Comparison of ENCODE assay signal across 20 cellular contexts in the genomic region with DNA sequence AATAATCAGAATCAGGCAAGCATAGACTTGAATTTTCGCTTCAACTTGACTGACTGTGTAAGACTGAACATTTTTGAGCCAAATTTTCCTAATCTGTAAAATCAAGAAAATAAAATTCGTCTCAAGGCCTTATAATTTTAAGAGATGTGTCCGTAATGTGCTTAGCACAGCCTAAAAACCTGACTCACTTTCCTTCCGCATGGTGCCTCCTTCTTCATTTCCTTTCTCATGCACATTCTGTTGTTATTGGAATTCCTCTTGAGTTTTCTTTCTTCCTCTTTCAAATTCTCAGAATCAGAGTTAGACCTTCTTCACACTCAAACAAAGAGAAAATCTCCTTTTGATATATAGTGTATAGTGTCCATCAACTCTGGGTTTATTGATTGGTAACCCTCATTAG.
"Had no signal": no experiment of that assay in that cellular context is flagged by ENCODE, and none has a peak within 500 bp of the region (broad histone marks: within the 10 kb centered on the region; RNA-seq: fewer than 3 reads in every experiment).

No MANE protein-coding gene starts in this region.

- H3K4me3 Mint-ChIP-seq: naive thymus-derived CD4-positive, alpha-beta T cell; stimulated activated naive B cell treated with anti-CD40 and anti-IgM and Interleukin-4, amounts not matched to agents 10 μg/mL and 1 μg/mL and 100 μg/mL, for 72 hours had no signal

- H3K27me3 ChIP-seq: colonic mucosa, esophagus squamous epithelium, hepatocyte, right atrium auricular region, sigmoid colon, stomach had no signal

- DNase-seq: colonic mucosa; effector CD8-positive, alpha-beta T cell; esophagus squamous epithelium; foreskin fibroblast; head of caudate nucleus; kidney glomerular epithelial cell; mesendoderm; naive thymus-derived CD4-positive, alpha-beta T cell; posterior cingulate gyrus; sigmoid colon; stimulated activated CD4-positive, alpha-beta T cell treated with anti-CD3 and anti-CD28 coated beads, Interleukin-2, amount 100 ng/mL, for 24 hours; stimulated activated CD4-positive, alpha-beta T cell treated with anti-CD3 and anti-CD28 coated beads, Interleukin-4, amount 100 ng/mL, for 4 hours; stimulated activated naive B cell treated with anti-CD40 and anti-IgM and Interleukin-4, amounts not matched to agents 10 μg/mL and 1 μg/mL and 100 μg/mL, for 72 hours; stomach; substantia nigra; trophoblast cell had no signal

- H3K36me3 ChIP-seq: colonic mucosa, esophagus squamous epithelium, right atrium auricular region, sigmoid colon, stomach had no signal

- H3K27ac Mint-ChIP-seq: naive thymus-derived CD4-positive, alpha-beta T cell; stimulated activated naive B cell treated with anti-CD40 and anti-IgM and Interleukin-4, amounts not matched to agents 10 μg/mL and 1 μg/mL and 100 μg/mL, for 72 hours had no signal

- H3K79me2 ChIP-seq: hepatocyte had no signal

- H3K4me1 Mint-ChIP-seq: naive thymus-derived CD4-positive, alpha-beta T cell; stimulated activated naive B cell treated with anti-CD40 and anti-IgM and Interleukin-4, amounts not matched to agents 10 μg/mL and 1 μg/mL and 100 μg/mL, for 72 hours had no signal

- H3K27ac ChIP-seq: colonic mucosa, esophagus squamous epithelium, hepatocyte, right atrium auricular region, sigmoid colon, skin epidermis, stomach had no signal

- H3K4me3 ChIP-seq: colonic mucosa, esophagus squamous epithelium, hepatocyte, right atrium auricular region, sigmoid colon, skin epidermis, stomach had no signal

- H3K36me3 Mint-ChIP-seq: naive thymus-derived CD4-positive, alpha-beta T cell; stimulated activated naive B cell treated with anti-CD40 and anti-IgM and Interleukin-4, amounts not matched to agents 10 μg/mL and 1 μg/mL and 100 μg/mL, for 72 hours had no signal

- ATAC-seq: naive thymus-derived CD4-positive, alpha-beta T cell; stimulated activated naive B cell treated with anti-CD40 and anti-IgM and Interleukin-4, amounts not matched to agents 10 μg/mL and 1 μg/mL and 100 μg/mL, for 72 hours had no signal

- H2AFZ ChIP-seq: hepatocyte had no signal

- H3K4me2 ChIP-seq: hepatocyte had no signal

- H3K4me1 ChIP-seq: colonic mucosa, right atrium auricular region, sigmoid colon, stomach had no signal

- FAIRE-seq: islet of Langerhans had no signal

- H3K27me3 Mint-ChIP-seq: naive thymus-derived CD4-positive, alpha-beta T cell; stimulated activated naive B cell treated with anti-CD40 and anti-IgM and Interleukin-4, amounts not matched to agents 10 μg/mL and 1 μg/mL and 100 μg/mL, for 72 hours had no signal

- H3K9me3 ChIP-seq: colonic mucosa, esophagus squamous epithelium, right atrium auricular region, sigmoid colon, stomach had no signal
